In the genomic region with DNA sequence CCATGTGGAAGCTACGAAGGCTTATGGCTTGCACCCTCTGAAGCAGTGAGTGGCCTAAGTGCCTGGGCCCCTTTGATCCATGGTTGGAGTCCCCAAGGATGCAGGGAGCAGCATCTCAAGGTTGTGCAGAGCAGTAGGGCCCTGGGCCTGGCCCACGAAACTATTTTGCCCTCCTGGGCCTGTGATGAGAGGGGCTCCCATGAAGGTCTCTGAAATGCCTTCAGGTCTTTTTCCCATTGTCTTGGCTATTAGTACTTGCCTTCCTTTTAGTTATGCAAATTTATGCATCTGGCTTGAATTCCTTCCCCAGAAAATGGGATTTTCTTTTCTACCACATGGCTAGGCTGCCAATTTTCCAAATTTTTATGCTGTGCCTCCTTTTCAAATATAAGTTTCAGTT, we compare ENCODE assay signal across 32 cellular contexts.
"Had no signal": no experiment of that assay in that cellular context is flagged by ENCODE, and none has a peak within 500 bp of the region (broad histone marks: within the 10 kb centered on the region; RNA-seq: fewer than 3 reads in every experiment).

No MANE protein-coding gene starts in this region.

- H3K4me1 Mint-ChIP-seq: activated CD4-positive, alpha-beta memory T cell treated with anti-CD3 and anti-CD28 coated beads, Interleukin-2, amount 10 ng/mL, durations not matched to agents 7 days and 5 days; activated CD4-positive, alpha-beta T cell treated with anti-CD3 and anti-CD28 coated beads, Interleukin-2, amount 10 ng/mL, durations not matched to agents 7 days and 5 days; activated naive CD4-positive, alpha-beta T cell treated with anti-CD3 and anti-CD28 coated beads, Interleukin-2, amount 10 ng/mL, durations not matched to agents 7 days and 5 days; activated naive CD8-positive, alpha-beta T cell treated with anti-CD3 and anti-CD28 coated beads, Interleukin-2, amount 10 ng/mL, durations not matched to agents 7 days and 5 days; brain; central memory CD8-positive, alpha-beta T cell; endodermal cell; T-helper 17 cell had no signal

- H3K4me3 Mint-ChIP-seq: activated CD4-positive, alpha-beta memory T cell treated with anti-CD3 and anti-CD28 coated beads, Interleukin-2, amount 10 ng/mL, durations not matched to agents 7 days and 5 days; activated CD4-positive, alpha-beta T cell treated with anti-CD3 and anti-CD28 coated beads, Interleukin-2, amount 10 ng/mL, durations not matched to agents 7 days and 5 days; activated naive CD4-positive, alpha-beta T cell treated with anti-CD3 and anti-CD28 coated beads, Interleukin-2, amount 10 ng/mL, durations not matched to agents 7 days and 5 days; activated naive CD8-positive, alpha-beta T cell treated with anti-CD3 and anti-CD28 coated beads, Interleukin-2, amount 10 ng/mL, durations not matched to agents 7 days and 5 days; activated T-cell treated with anti-CD3 and anti-CD28 coated beads, Interleukin-2, amount 50 U/mL, for 24 hours; activated T-cell treated with anti-CD3 and anti-CD28 coated beads, Interleukin-2, amount 50 U/mL, for 72 hours; brain; central memory CD8-positive, alpha-beta T cell; dendritic cell treated with granulocyte-macrophage colony-stimulating factor and Interleukin-4, amounts not matched to agents 40 ng/mL and 50 ng/mL, for 4 days; endodermal cell; T-helper 17 cell; T-helper 2 cell treated with Interferon-gamma antibody and Interleukin-4, amounts not matched to agents 5 μg/mL and 100 μg/mL, for 36 hours had no signal

- H3K9me3 Mint-ChIP-seq: activated CD4-positive, alpha-beta memory T cell treated with anti-CD3 and anti-CD28 coated beads, Interleukin-2, amount 10 ng/mL, durations not matched to agents 7 days and 5 days; activated naive CD4-positive, alpha-beta T cell treated with anti-CD3 and anti-CD28 coated beads, Interleukin-2, amount 10 ng/mL, durations not matched to agents 7 days and 5 days; activated T-cell treated with anti-CD3 and anti-CD28 coated beads, Interleukin-2, amount 50 U/mL, for 24 hours; activated T-cell treated with anti-CD3 and anti-CD28 coated beads, Interleukin-2, amount 50 U/mL, for 72 hours had no signal

- H3K27me3 Mint-ChIP-seq: activated CD4-positive, alpha-beta memory T cell treated with anti-CD3 and anti-CD28 coated beads, Interleukin-2, amount 10 ng/mL, durations not matched to agents 7 days and 5 days; activated CD4-positive, alpha-beta T cell treated with anti-CD3 and anti-CD28 coated beads, Interleukin-2, amount 10 ng/mL, durations not matched to agents 7 days and 5 days; activated naive CD4-positive, alpha-beta T cell treated with anti-CD3 and anti-CD28 coated beads, Interleukin-2, amount 10 ng/mL, durations not matched to agents 7 days and 5 days; activated naive CD8-positive, alpha-beta T cell treated with anti-CD3 and anti-CD28 coated beads, Interleukin-2, amount 10 ng/mL, durations not matched to agents 7 days and 5 days; activated T-cell treated with anti-CD3 and anti-CD28 coated beads, Interleukin-2, amount 50 U/mL, for 24 hours; brain; central memory CD8-positive, alpha-beta T cell; dendritic cell treated with granulocyte-macrophage colony-stimulating factor and Interleukin-4, amounts not matched to agents 40 ng/mL and 50 ng/mL, for 4 days; T-helper 17 cell had no signal

- H3K27me3 ChIP-seq: ascending aorta, breast epithelium, cardiac muscle cell, dorsolateral prefrontal cortex had no signal

- H3K4me1 ChIP-seq: ascending aorta had no signal

- DNase-seq: activated CD4-positive, alpha-beta memory T cell treated with anti-CD3 and anti-CD28 coated beads, Interleukin-2, amount 10 ng/mL, durations not matched to agents 7 days and 5 days; activated CD4-positive, alpha-beta T cell treated with anti-CD3 and anti-CD28 coated beads for 4 hours; activated CD4-positive, alpha-beta T cell treated with anti-CD3 and anti-CD28 coated beads, Interleukin-2, amount 10 ng/mL, durations not matched to agents 7 days and 5 days; activated CD4-positive, alpha-beta T cell treated with anti-CD3 and anti-CD28 coated beads, Interleukin-2, amount 50 U/mL, for 4 hours; activated CD4-positive, CD25-positive, alpha-beta regulatory T cell; activated CD4-positive, CD25-positive, alpha-beta regulatory T cell treated with anti-CD3 and anti-CD28 coated beads, Interleukin-2, amount 50 U/mL, for 72 hours; activated CD8-positive, alpha-beta memory T cell treated with anti-CD3 and anti-CD28 coated beads, Interleukin-2, amount 50 U/mL, for 48 hours; activated gamma-delta T cell; activated naive CD4-positive, alpha-beta T cell; activated naive CD4-positive, alpha-beta T cell treated with anti-CD3 and anti-CD28 coated beads, Interleukin-2, amount 10 ng/mL, durations not matched to agents 7 days and 5 days; activated naive CD8-positive, alpha-beta T cell treated with anti-CD3 and anti-CD28 coated beads, Interleukin-2, amount 10 ng/mL, durations not matched to agents 7 days and 5 days; activated T-cell treated with anti-CD3 and anti-CD28 coated beads for 4 hours; activated T-cell treated with anti-CD3 and anti-CD28 coated beads, Interleukin-2, amount 50 U/mL, for 24 hours; activated T-cell treated with anti-CD3 and anti-CD28 coated beads, Interleukin-2, amount 50 U/mL, for 72 hours; dorsolateral prefrontal cortex; effector memory CD4-positive, alpha-beta T cell; endodermal cell; foreskin fibroblast; head of caudate nucleus; T-helper 17 cell; T1000; WERI-Rb-1 had no signal

- H3K27ac ChIP-seq: ascending aorta, breast epithelium, cardiac muscle cell, coronary artery, dorsolateral prefrontal cortex, WERI-Rb-1 had no signal

- H3K9me3 ChIP-seq: ascending aorta had no signal

- H3K27ac Mint-ChIP-seq: activated CD4-positive, alpha-beta memory T cell treated with anti-CD3 and anti-CD28 coated beads, Interleukin-2, amount 10 ng/mL, durations not matched to agents 7 days and 5 days; activated CD4-positive, alpha-beta T cell treated with anti-CD3 and anti-CD28 coated beads, Interleukin-2, amount 10 ng/mL, durations not matched to agents 7 days and 5 days; activated naive CD4-positive, alpha-beta T cell treated with anti-CD3 and anti-CD28 coated beads, Interleukin-2, amount 10 ng/mL, durations not matched to agents 7 days and 5 days; activated naive CD4-positive, alpha-beta T cell treated with anti-CD3 and anti-CD28 coated beads, Interleukin-2, amount 50 U/mL, for 72 hours; activated naive CD8-positive, alpha-beta T cell treated with anti-CD3 and anti-CD28 coated beads, Interleukin-2, amount 10 ng/mL, durations not matched to agents 7 days and 5 days; activated T-cell treated with anti-CD3 and anti-CD28 coated beads, Interleukin-2, amount 50 U/mL, for 24 hours; activated T-cell treated with anti-CD3 and anti-CD28 coated beads, Interleukin-2, amount 50 U/mL, for 72 hours; brain; dendritic cell treated with granulocyte-macrophage colony-stimulating factor and Interleukin-4, amounts not matched to agents 40 ng/mL and 50 ng/mL, for 4 days; endodermal cell; T-helper 17 cell; T-helper 2 cell treated with Interferon-gamma antibody and Interleukin-4, amounts not matched to agents 5 μg/mL and 100 μg/mL, for 36 hours had no signal

- H3K36me3 Mint-ChIP-seq: activated naive CD4-positive, alpha-beta T cell treated with anti-CD3 and anti-CD28 coated beads, Interleukin-2, amount 10 ng/mL, durations not matched to agents 7 days and 5 days; activated naive CD4-positive, alpha-beta T cell treated with anti-CD3 and anti-CD28 coated beads, Interleukin-2, amount 50 U/mL, for 72 hours; activated naive CD8-positive, alpha-beta T cell treated with anti-CD3 and anti-CD28 coated beads, Interleukin-2, amount 10 ng/mL, durations not matched to agents 7 days and 5 days; brain had no signal

- ATAC-seq: activated naive CD4-positive, alpha-beta T cell treated with anti-CD3 and anti-CD28 coated beads, Interleukin-2, amount 50 U/mL, for 72 hours; activated T-cell treated with anti-CD3 and anti-CD28 coated beads, Interleukin-2, amount 50 U/mL, for 72 hours; esophagus mucosa; T-helper 17 cell had no signal
